9 cellular contexts compared by ENCODE assay signal in genomic region chr2:132651115-132652099, GRCh38. TPM values are rescaled to one million over a fixed set of nuclear protein-coding genes. Genes with fewer than 3 reads are reported as not detected.
DNase-seq lines count a peak whose midpoint lies in the region; ATAC-seq and TF ChIP-seq lines count a peak whose summit lies in the region.
"Had no signal": no experiment of that assay in that cellular context is flagged by ENCODE, and none has a peak within 500 bp of the region (broad histone marks: within the 10 kb centered on the region; RNA-seq: fewer than 3 reads in every experiment).

No MANE protein-coding gene starts in this region.

- H3K4me3 ChIP-seq in sigmoid colon = no peak overlapping the region

- peaks cover 0 to 13% (median 7%) of the 10 kb centered on the region in 6 donors for H3K9me3 Mint-ChIP-seq in immature natural killer cell

- H3K4me1 Mint-ChIP-seq in immature natural killer cell = no peaks in the 10 kb centered on the region

- no peaks in the 10 kb centered on the region for H3K36me3 Mint-ChIP-seq in immature natural killer cell

- no peak overlapping the region for H3K27ac Mint-ChIP-seq in immature natural killer cell

- ATAC-seq in GM21390 (IDR thresholded peaks at IDR 0.05; ENCODE audit: unreplicated experiment) = no peak

- H3K36me3 ChIP-seq in sigmoid colon = no peaks in the 10 kb centered on the region

- no peak for TF ChIP-seq POLR2A in sigmoid colon (IDR thresholded peaks at IDR 0.05)

- peaks cover 0 to 3% (median 0%) of the 10 kb centered on the region in 3 donors for H3K27me3 Mint-ChIP-seq in immature natural killer cell (ENCODE audit: low read depth in 3 of 3)

- WGBS in sigmoid colon, 2 donors = 77 to 78% methylated on average over 13 of the region's 13 CpGs

- no peak for TF ChIP-seq EP300 in sigmoid colon (IDR thresholded peaks at IDR 0.05)

- peaks cover 0 to 10% (median 0%) of the 10 kb centered on the region in 3 donors for H3K27me3 ChIP-seq in sigmoid colon

- DNase-seq in GM13977 (ENCODE audit: low spot score) (no peak), NCI-H526 treated with DMSO at 0.1 percent for 48 hours (lab: John Stamatoyannopoulos, UW) (peak; percentile 18), fibroblast of peridontal ligament (ENCODE audit: extremely low read depth) (peak; percentile 49), putamen (ENCODE audit: low spot score) (peak; percentile 62), sigmoid colon (no peak), GM10266 (ENCODE audit: extremely low spot score) (no peak), immature natural killer cell (no peak)
- DNase-seq: activated CD4-positive, alpha-beta T cell treated with anti-CD3 and anti-CD28 coated beads for 48 hours had no signal

- H3K4me1 ChIP-seq in sigmoid colon = no peaks in the 10 kb centered on the region

- in situ Hi-C loops in GM13977 (cut with MboI; ENCODE audit: low pct_unique_long_range_greater_than_20kb, low sequenced_read_pairs, unreplicated experiment) = no loop called here

- H3K4me3 Mint-ChIP-seq in immature natural killer cell = no peak overlapping the region

- H3K9me3 ChIP-seq in sigmoid colon = no peaks in the 10 kb centered on the region

- H3K27ac ChIP-seq in sigmoid colon = no peak overlapping the region

- intact Hi-C loops in sigmoid colon (cut with DNase I) = no loop called here

- TF ChIP-seq CTCF in GM13977 (IDR thresholded peaks at IDR 0.05; ENCODE audit: extremely low read depth, insufficient read depth, missing control alignments) (peak; percentile 34), sigmoid colon (IDR thresholded peaks at IDR 0.05) (peak in 2 of 4 experiments; percentile 47 to 49), GM10266 (IDR thresholded peaks at IDR 0.05; ENCODE audit: control insufficient read depth, insufficient read depth, low read depth, missing control alignments) (no peak)

RNA-seq across cellular contexts. Expression of gene LYPD1, which starts 18.6 kb away (rescaled TPM):
- total RNA-seq in sigmoid colon = 1 to 10 TPM in 3 of 4 donors, under 1 TPM in 1; 0.82 to 8.0 (median 3.0) TPM
- polyA plus RNA-seq in sigmoid colon (1 to 10 TPM in 2 of 3 donors, not detected in 1; 1.7 to 2.4 TPM), immature natural killer cell (not detected)

Comparison
In these comparisons a context has a peak if more than half of its experiments do, and no peak if none do; other contexts are left out.
1. DNase-seq: peak in NCI-H526 treated with DMSO at 0.1 percent for 48 hours (single experiment), fibroblast of peridontal ligament (single experiment) and putamen (single experiment); none in GM13977 (single experiment), sigmoid colon (single experiment), GM10266 (single experiment) and immature natural killer cell (0 of 3).